1 cellular context compared by ENCODE assay signal in the genomic region with DNA sequence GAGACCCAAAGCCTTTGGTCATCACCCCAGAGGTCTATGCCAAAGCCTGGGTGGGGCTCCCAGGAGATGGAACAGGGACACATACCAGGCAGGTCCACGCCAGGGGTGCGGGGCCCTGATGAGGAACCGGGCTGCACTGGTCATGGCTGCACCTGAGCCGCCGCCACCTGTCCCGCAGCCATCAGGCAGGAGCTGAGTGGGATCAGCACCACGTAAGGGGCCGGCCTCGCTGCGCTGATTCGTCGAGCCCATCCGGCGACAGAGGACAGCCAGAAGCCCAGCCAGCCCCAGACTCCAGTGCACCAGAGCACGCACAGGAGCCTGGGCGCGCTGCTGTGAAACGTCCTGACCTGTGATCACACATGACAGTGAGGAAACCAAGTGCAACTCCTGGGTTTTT.
TF ChIP-seq lines count a peak whose summit lies in the region.

No MANE protein-coding gene starts in this region.

TF ChIP-seq in endothelial cell of umbilical vein, 7 proteins besides CTCF, POLR2A, EP300 and RAD21 (continued from another document):
- no peak for TF ChIP-seq GATA2 (IDR thresholded peaks at IDR 0.05; ENCODE audit: insufficient read depth, insufficient read length, low read depth, low read length)
